ENCODE assay signal across 23 cellular contexts in the genomic region with DNA sequence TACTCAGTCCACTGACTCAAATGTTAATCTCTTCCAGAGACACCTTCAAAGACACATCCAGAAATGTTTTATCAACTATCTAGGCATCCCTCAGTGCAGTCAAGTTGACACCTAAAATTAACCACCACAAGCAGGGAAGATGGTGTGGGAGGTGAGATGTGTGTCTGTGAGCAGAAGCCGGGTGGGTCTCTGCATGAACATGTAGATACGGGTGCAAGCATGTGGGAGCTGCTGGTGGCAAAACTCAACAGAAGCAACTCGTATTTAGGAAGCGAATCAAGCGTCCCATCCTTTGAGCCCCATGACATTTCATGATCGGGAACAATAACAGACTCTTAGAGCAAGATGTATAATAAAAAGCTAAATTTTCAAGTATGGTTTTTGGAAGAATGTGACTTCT.
DNase-seq lines count a peak whose midpoint lies in the region; ATAC-seq, FAIRE-seq and TF ChIP-seq lines count a peak whose summit lies in the region.
"Had no signal": no experiment of that assay in that cellular context is flagged by ENCODE, and none has a peak within 500 bp of the region (broad histone marks: within the 10 kb centered on the region; RNA-seq: fewer than 3 reads in every experiment).

No MANE protein-coding gene starts in this region.

- CTCF ChIA-PET in A549 (lab: Yijun Ruan, JAX): interaction anchor here (2.7 kb wide), 1 partner anchor 8 kb away, joined by 7 read pairs; no protein-coding TSS in a partner anchor

- TF ChIP-seq CTCF in A549 (IDR thresholded peaks at IDR 0.05) (no peak), bronchial epithelial cell (IDR thresholded peaks at IDR 0.05; ENCODE audit: insufficient read depth, low read length, severe bottlenecking) (no peak), esophagus muscularis mucosa (IDR thresholded peaks at IDR 0.05) (no peak)

- TF ChIP-seq POLR2A in A549 (IDR thresholded peaks at IDR 0.05; ENCODE audit: low read length): no peak
- TF ChIP-seq POLR2A in esophagus muscularis mucosa (IDR thresholded peaks at IDR 0.05; ENCODE audit: low read depth): no peak

- no peak for DNase-seq in A549 (ENCODE audit: low read depth in 1 of 2, low spot score in 1 of 2)
- no peak for DNase-seq in bronchial epithelial cell (ENCODE audit: low read depth)
- DNase-seq in esophagus muscularis mucosa (ENCODE audit: extremely low spot score): peak; percentile 75
- no peak for DNase-seq in activated CD8-positive, alpha-beta memory T cell treated with anti-CD3 and anti-CD28 coated beads, Interleukin-2, amount 50 U/mL, for 48 hours
- DNase-seq in SK-N-DZ (ENCODE audit: low spot score): no peak
- DNase-seq: ACHN; BE2C; C1 segment of cervical spinal cord; CD4-positive, alpha-beta memory T cell; CD4-positive, CD25-positive, alpha-beta regulatory T cell; CD8-positive, alpha-beta memory T cell; COR-L47; DMS 273 treated with DMSO at 0.1 percent for 48 hours; DMS153; DMS53; DMS79; DND-41; EL; GDM1 had no signal

- 16% methylated on average over 6 of the region's 6 CpGs for WGBS in A549 (ENCODE audit: missing lambda C conversion rate)
- 79% methylated on average over 6 of the region's 6 CpGs for WGBS in esophagus muscularis mucosa

- H3K4me3 ChIP-seq in A549 (no peak overlapping the region), bronchial epithelial cell (ENCODE audit: low read depth, low read length) (no peak overlapping the region), esophagus muscularis mucosa (no peak overlapping the region)
- H3K4me3 ChIP-seq: BLaER1, GM12878 had no signal

- TF ChIP-seq RAD21 in A549 (conservative IDR thresholded peaks at IDR 0.05 in 1 of 2, IDR thresholded peaks at IDR 0.05 in 1 of 2): no peak

- intact Hi-C loops in esophagus muscularis mucosa (cut with DNase I): no loop called here

- POLR2A ChIA-PET in A549 (lab: Yijun Ruan, JAX): no interaction called here

- FAIRE-seq in A549 (lab: Jason Lieb, UNC) (peak; percentile 56), bronchial epithelial cell (lab: Jason Lieb, UNC) (peak; percentile 52)
- FAIRE-seq: GM12878, GM19239 had no signal

- H3K9me3 ChIP-seq in A549 (no peaks in the 10 kb centered on the region), esophagus muscularis mucosa (no peaks in the 10 kb centered on the region)
- H3K9me3 ChIP-seq: BE2C, BLaER1 had no signal

- H3K27me3 ChIP-seq in bronchial epithelial cell (ENCODE audit: control insufficient read depth, insufficient read depth, low read length): no peaks in the 10 kb centered on the region
- peaks cover 0 to 62% (median 0%) of the 10 kb centered on the region in 4 donors for H3K27me3 ChIP-seq in esophagus muscularis mucosa
- H3K27me3 ChIP-seq: BE2C, BLaER1 had no signal

- H3K36me3 ChIP-seq in bronchial epithelial cell (ENCODE audit: control insufficient read depth, insufficient read depth, low read length): no peaks in the 10 kb centered on the region
- H3K36me3 ChIP-seq in esophagus muscularis mucosa: no peaks in the 10 kb centered on the region
- H3K36me3 ChIP-seq: BE2C, BLaER1 had no signal

- TF ChIP-seq EP300 in A549 (IDR thresholded peaks at IDR 0.05) (no peak), esophagus muscularis mucosa (IDR thresholded peaks at IDR 0.05) (no peak)

- ATAC-seq in A549: no peak
- ATAC-seq: GM12878 had no signal

- H3K27ac ChIP-seq in A549 (no peak overlapping the region), esophagus muscularis mucosa (replicated peaks in 1 of 4) (no peak overlapping the region)
- H3K27ac ChIP-seq: 22Rv1, BLaER1 had no signal

- no peak overlapping the region for H3K4me2 ChIP-seq in A549
- H3K4me2 ChIP-seq: BLaER1 had no signal

- H3K4me1 ChIP-seq in A549: no peaks in the 10 kb centered on the region
- no peaks in the 10 kb centered on the region for H3K4me1 ChIP-seq in esophagus muscularis mucosa
- H3K4me1 ChIP-seq: BLaER1 had no signal

TF ChIP-seq in A549, 52 proteins besides CTCF, POLR2A, EP300 and RAD21:
- TF ChIP-seq ESRRA (IDR thresholded peaks at IDR 0.05; ENCODE audit: borderline replicate concordance, low read length) (no peak), FOSB (CRISPR knock-in tag; IDR thresholded peaks at IDR 0.05) (no peak), RCOR1 (IDR thresholded peaks at IDR 0.05; ENCODE audit: low read depth, low read length) (no peak), CHD4 (IDR thresholded peaks at IDR 0.05; ENCODE audit: borderline replicate concordance) (no peak), TP53 (CRISPR knock-in tag; IDR thresholded peaks at IDR 0.05) (no peak)
- TF ChIP-seq, protein P1, sequence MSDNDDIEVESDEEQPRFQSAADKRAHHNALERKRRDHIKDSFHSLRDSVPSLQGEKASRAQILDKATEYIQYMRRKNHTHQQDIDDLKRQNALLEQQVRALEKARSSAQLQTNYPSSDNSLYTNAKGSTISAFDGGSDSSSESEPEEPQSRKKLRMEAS (IDR thresholded peaks at IDR 0.05): no peak
